Comparison of ENCODE assay signal across 5 cellular contexts in genomic region chr1:145252876-145253275, GRCh38. TPM values are rescaled to one million over a fixed set of nuclear protein-coding genes. Genes with fewer than 3 reads are reported as not detected.
"Had no signal": no experiment of that assay in that cellular context is flagged by ENCODE, and none has a peak within 500 bp of the region (broad histone marks: within the 10 kb centered on the region; RNA-seq: fewer than 3 reads in every experiment).

No MANE protein-coding gene starts in this region.

RNA-seq across cellular contexts. Expression of gene PPIAL4D, which starts 10.9 kb away (rescaled TPM):
- total RNA-seq: HepG2, HT-29, HT1080, IMR-90 had no signal
- polyA plus RNA-seq: HepG2, IgD-negative memory B cell, IMR-90 had no signal
